In the genomic region with DNA sequence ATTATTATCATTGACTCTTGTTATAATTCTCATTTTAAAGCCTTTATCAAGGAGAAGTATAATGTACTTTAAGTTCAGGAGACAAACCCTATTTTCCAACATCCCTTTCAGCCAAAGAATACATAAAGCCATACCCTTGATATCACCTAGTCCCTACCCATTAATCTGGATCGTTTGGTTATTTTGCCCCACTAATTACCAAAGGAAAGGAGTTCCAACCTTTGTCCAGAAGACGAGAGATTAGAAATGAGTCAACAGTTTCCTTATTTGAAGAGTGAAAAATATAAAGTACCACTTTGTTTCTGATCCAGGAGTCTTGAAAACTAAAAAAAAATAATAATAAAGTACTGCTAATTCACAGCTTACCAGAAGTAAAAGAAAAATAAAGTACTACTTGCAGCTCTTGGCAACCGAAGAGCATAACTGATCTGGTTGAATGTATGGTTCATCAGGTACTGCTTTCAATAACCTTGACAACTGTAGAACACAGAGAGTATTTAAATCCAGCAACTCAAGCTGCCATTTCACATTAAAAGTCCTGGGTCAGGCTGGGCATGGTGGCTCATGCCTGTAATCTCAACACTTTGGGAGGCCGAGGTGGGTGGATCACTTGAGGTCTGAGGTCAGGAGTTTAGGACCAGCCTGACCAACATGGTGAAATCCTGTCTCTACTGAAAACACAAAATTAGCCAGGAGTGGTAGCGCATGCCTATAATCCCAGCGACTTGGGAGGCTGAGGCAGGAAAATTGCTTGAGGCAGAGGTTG, we compare ENCODE assay signal across 1 cellular context.
TF ChIP-seq lines count a peak whose summit lies in the region.

No MANE protein-coding gene starts in this region.

TF ChIP-seq in HCT116, 20 proteins besides CTCF, POLR2A, EP300 and RAD21 (continued from another document):
- TF ChIP-seq, protein P1, sequence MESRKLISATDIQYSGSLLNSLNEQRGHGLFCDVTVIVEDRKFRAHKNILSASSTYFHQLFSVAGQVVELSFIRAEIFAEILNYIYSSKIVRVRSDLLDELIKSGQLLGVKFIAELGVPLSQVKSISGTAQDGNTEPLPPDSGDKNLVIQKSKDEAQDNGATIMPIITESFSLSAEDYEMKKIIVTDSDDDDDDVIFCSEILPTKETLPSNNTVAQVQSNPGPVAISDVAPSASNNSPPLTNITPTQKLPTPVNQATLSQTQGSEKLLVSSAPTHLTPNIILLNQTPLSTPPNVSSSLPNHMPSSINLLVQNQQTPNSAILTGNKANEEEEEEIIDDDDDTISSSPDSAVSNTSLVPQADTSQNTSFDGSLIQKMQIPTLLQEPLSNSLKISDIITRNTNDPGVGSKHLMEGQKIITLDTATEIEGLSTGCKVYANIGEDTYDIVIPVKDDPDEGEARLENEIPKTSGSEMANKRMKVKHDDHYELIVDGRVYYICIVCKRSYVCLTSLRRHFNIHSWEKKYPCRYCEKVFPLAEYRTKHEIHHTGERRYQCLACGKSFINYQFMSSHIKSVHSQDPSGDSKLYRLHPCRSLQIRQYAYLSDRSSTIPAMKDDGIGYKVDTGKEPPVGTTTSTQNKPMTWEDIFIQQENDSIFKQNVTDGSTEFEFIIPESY (IDR thresholded peaks at IDR 0.05; ENCODE audit: extremely low read depth, insufficient replicate concordance, low read length): no peak
- TF ChIP-seq POLR2AphosphoS5 (IDR thresholded peaks at IDR 0.05; ENCODE audit: low read depth, low read length) (no peak), ELF1 (IDR thresholded peaks at IDR 0.05; ENCODE audit: borderline replicate concordance, low read depth) (no peak), SP1 (IDR thresholded peaks at IDR 0.05; ENCODE audit: low read depth) (no peak)
